ENCODE assay signal across 2 cellular contexts in genomic region chr11:19199766-19200165, GRCh38.
A peak's percentile ranks its signal among the peaks of the same experiment; 100 is the strongest.
TF ChIP-seq lines count a peak whose summit lies in the region.

No MANE protein-coding gene starts in this region.

TF ChIP-seq in liver, 16 proteins besides CTCF, POLR2A, EP300 and RAD21:
- TF ChIP-seq ATF3 (IDR thresholded peaks at IDR 0.05) (no peak), JUND (IDR thresholded peaks at IDR 0.05) (no peak), NR2F2 (IDR thresholded peaks at IDR 0.05) (peak; percentile 37), EGR1 (IDR thresholded peaks at IDR 0.05; ENCODE audit: low read depth in 2 of 2) (no peak), HNF4A (conservative IDR thresholded peaks at IDR 0.05) (no peak)

TF ChIP-seq in HepG2, 621 proteins besides CTCF, POLR2A, EP300 and RAD21:
- TF ChIP-seq ZNF383 (CRISPR knock-in tag; IDR thresholded peaks at IDR 0.05; ENCODE audit: borderline replicate concordance) (no peak), HOXA7 (CRISPR knock-in tag; IDR thresholded peaks at IDR 0.05) (no peak), POLR2AphosphoS5 (IDR thresholded peaks at IDR 0.05; ENCODE audit: low read depth, low read length) (no peak), ZNF572 (CRISPR knock-in tag; IDR thresholded peaks at IDR 0.05) (no peak), ZNF580 (CRISPR knock-in tag; IDR thresholded peaks at IDR 0.05; ENCODE audit: borderline replicate concordance, low read depth) (no peak), ZSCAN25 (CRISPR knock-in tag; IDR thresholded peaks at IDR 0.05) (no peak), ZNF749 (CRISPR knock-in tag; IDR thresholded peaks at IDR 0.05; ENCODE audit: borderline replicate concordance) (no peak), ZBTB7B (CRISPR knock-in tag; IDR thresholded peaks at IDR 0.05) (no peak), ZNF609 (CRISPR knock-in tag; IDR thresholded peaks at IDR 0.05; ENCODE audit: borderline replicate concordance) (no peak), HNRNPL (IDR thresholded peaks at IDR 0.05; ENCODE audit: low read depth, low read length) (no peak), ATF7 (IDR thresholded peaks at IDR 0.05) (no peak), ATF7 (CRISPR knock-in tag; IDR thresholded peaks at IDR 0.05) (no peak), ZUFSP (CRISPR knock-in tag; IDR thresholded peaks at IDR 0.05; ENCODE audit: borderline replicate concordance) (no peak), ZNF619 (CRISPR knock-in tag; IDR thresholded peaks at IDR 0.05) (no peak)
